Comparison of ENCODE assay signal across 8 cellular contexts in the genomic region with DNA sequence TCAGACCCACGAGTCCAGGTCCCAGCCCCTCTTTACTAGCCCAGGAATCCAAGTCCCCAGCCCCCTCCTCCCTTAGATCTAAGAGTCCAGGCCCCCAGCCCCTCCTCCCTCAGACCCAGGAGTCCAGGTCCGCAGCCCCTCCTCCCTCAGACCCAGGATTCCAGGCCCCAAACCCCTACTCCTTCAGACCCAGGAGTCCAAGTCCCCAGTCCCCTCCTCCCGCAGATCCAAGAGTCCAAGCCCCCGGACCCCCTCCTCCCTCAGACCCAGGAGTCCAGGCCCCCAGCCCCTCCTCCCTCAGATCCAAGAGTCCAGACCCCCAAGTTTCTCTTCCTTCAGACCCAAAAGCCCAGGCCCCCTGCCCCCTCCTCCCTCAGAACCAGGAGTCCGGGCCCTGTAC. TPM values are rescaled to one million over a fixed set of nuclear protein-coding genes. Genes with fewer than 3 reads are reported as not detected.
DNase-seq lines count a peak whose midpoint lies in the region; ATAC-seq and TF ChIP-seq lines count a peak whose summit lies in the region.

No MANE protein-coding gene starts in this region.

- TF ChIP-seq CTCF in CD14-positive monocyte (IDR thresholded peaks at IDR 0.05) (no peak), PC-9 (conservative IDR thresholded peaks at IDR 0.05) (no peak), endothelial cell (IDR thresholded peaks at IDR 0.05; ENCODE audit: unreplicated experiment) (no peak)

- no peak for ATAC-seq in GM19328 (IDR thresholded peaks at IDR 0.05; ENCODE audit: unreplicated experiment)

- peaks cover 10% of the 10 kb centered on the region; the same call in 1 of the 2 replicates for H3K36me3 ChIP-seq in PC-9 (ENCODE audit: low read depth)
- peaks cover 24% of the 10 kb centered on the region for H3K36me3 ChIP-seq in neuron (ENCODE audit: insufficient read depth, low read length)

- H4K20me1 ChIP-seq in PC-9 (ENCODE audit: insufficient read depth), result 0 out of 2 replicates have a peak, but pooled peaks cover 7% of the 10 kb centered on the region

- peak overlapping the region; percentile 78 for H3K4me2 ChIP-seq in PC-9

- intact Hi-C loops in CD14-positive monocyte (cut with micrococcal nuclease), result loop anchor here in 1 of 2 donors (2.0 to 5.0 kb wide), 2 partner anchors 30 to 73 kb away; no protein-coding TSS in a partner anchor
- intact Hi-C loops in PC-9 (cut with micrococcal nuclease; ENCODE audit: unreplicated experiment), result loop anchor here (5.0 to 10.0 kb wide), 3 partner anchors 112 to 337 kb away; partner anchors contain the start of genes CLDND2, ETFB and ZNF613

- H3K79me2 ChIP-seq in PC-9 (ENCODE audit: low read depth), result peaks cover 11% of the 10 kb centered on the region

- peaks cover 5 to 16% (median 10%) of the 10 kb centered on the region in 7 donors for H3K9me3 Mint-ChIP-seq in CD14-positive monocyte
- no peaks in the 10 kb centered on the region for H3K9me3 Mint-ChIP-seq in endothelial cell (ENCODE audit: unreplicated experiment)

- H3K4me3 Mint-ChIP-seq in CD14-positive monocyte, result peak overlapping the region; percentile 89 to 94
- H3K4me3 Mint-ChIP-seq in endothelial cell (ENCODE audit: unreplicated experiment), result peak overlapping the region; percentile 85

- POLR2A ChIA-PET in PC-9 (lab: Charles Lee; ENCODE audit: unreplicated experiment), result interaction anchor here (0.6 to 1.0 kb wide), 2 partner anchors 10 to 16 kb away, joined by 3 to 8 read pairs; no protein-coding TSS in a partner anchor

- H3K27me3 Mint-ChIP-seq in CD14-positive monocyte (ENCODE audit: low read depth in 3 of 3) (peaks cover 39 to 48% (median 45%) of the 10 kb centered on the region in 3 donors), endothelial cell (ENCODE audit: unreplicated experiment) (peaks cover 15% of the 10 kb centered on the region)

- H3K27me3 ChIP-seq in PC-9 (ENCODE audit: insufficient read depth, low read depth), result no peaks in the 10 kb centered on the region
- no peaks in the 10 kb centered on the region for H3K27me3 ChIP-seq in neuron (ENCODE audit: insufficient read depth, low read length)

- H3K36me3 Mint-ChIP-seq in CD14-positive monocyte (peaks cover 39 to 43% of the 10 kb centered on the region in 2 donors), endothelial cell (ENCODE audit: low read depth, unreplicated experiment) (peaks cover 37% of the 10 kb centered on the region)

- H3K4me1 Mint-ChIP-seq in CD14-positive monocyte (peaks cover 37% of the 10 kb centered on the region), endothelial cell (ENCODE audit: unreplicated experiment) (peaks cover 14% of the 10 kb centered on the region)

- H3K9me3 ChIP-seq in PC-9 (ENCODE audit: insufficient read depth, low read depth) (no peaks in the 10 kb centered on the region), neuron (ENCODE audit: low read length) (peaks cover 10% of the 10 kb centered on the region)

- DNase-seq in CD14-positive monocyte (ENCODE audit: low spot score) (no peak), PC-9 (no peak), endothelial cell (ENCODE audit: low spot score) (no peak), NCI-H526 treated with DMSO at 0.1 percent for 48 hours (lab: John Stamatoyannopoulos, UW) (no peak), NCI-H748 (lab: John Stamatoyannopoulos, UW; ENCODE audit: unreplicated experiment) (no peak), NCI-H1417 treated with DMSO at 0.1 percent for 48 hours (lab: John Stamatoyannopoulos, UW) (no peak)

- no TSS peak for BruUV-seq in PC-9 (replicated peaks; lab: Mats Ljungman, UMichigan)

- H2AFZ ChIP-seq in PC-9 (peak overlapping the region; percentile 79), neuron (ENCODE audit: low read depth, low read length) (no peak overlapping the region)

- CTCF ChIA-PET in PC-9 (lab: Charles Lee), result interaction anchor here (0.5 to 0.8 kb wide), 3 partner anchors 17 to 48 kb away, joined by 3 to 4 read pairs (median 3); no protein-coding TSS in a partner anchor

- H3K4me3 ChIP-seq in PC-9, result peak overlapping the region; percentile 70
- peak overlapping the region; percentile 64 for H3K4me3 ChIP-seq in neuron (ENCODE audit: low read length)

- peaks cover 47% of the 10 kb centered on the region for H3F3A ChIP-seq in PC-9 (ENCODE audit: insufficient read depth, low read depth)

- H3K27ac ChIP-seq in PC-9, result peak overlapping the region; percentile 26; the same call in 1 of the 2 replicates

- H3K4me1 ChIP-seq in PC-9 (replicated peaks; ENCODE audit: insufficient read depth), result peaks cover 8% of the 10 kb centered on the region; the same call in 1 of the 2 replicates
- no peaks in the 10 kb centered on the region for H3K4me1 ChIP-seq in neuron (ENCODE audit: insufficient read depth, low read length)

- peak overlapping the region; percentile 93 to 99 (median 96) for H3K27ac Mint-ChIP-seq in CD14-positive monocyte
- H3K27ac Mint-ChIP-seq in endothelial cell (ENCODE audit: unreplicated experiment), result peak overlapping the region; percentile 61

- H3K9me2 ChIP-seq in PC-9 (ENCODE audit: insufficient read depth), result no peaks in the 10 kb centered on the region

RNA-seq across cellular contexts. Expression of gene SPACA6, which starts 11.5 kb away (rescaled TPM):
- 1 to 10 TPM in 1 of 2 donors, under 1 TPM in 1; 0.99 to 2.4 TPM for polyA plus RNA-seq in CD14-positive monocyte
- total RNA-seq in PC-9 (2021) (29.5 and 40.5 TPM in 2 replicates), endothelial cell (ENCODE audit: unreplicated experiment) (12.9 TPM)

RNA-seq across cellular contexts. Expression of gene HAS1, which starts 19.2 kb away (rescaled TPM):
- under 1 TPM in 1 of 2 donors, not detected in 1; 0.24 TPM for polyA plus RNA-seq in CD14-positive monocyte
- not detected in 2 replicates for total RNA-seq in PC-9 (2021)
- not detected for total RNA-seq in endothelial cell (ENCODE audit: unreplicated experiment)

RNA-seq across cellular contexts. Expression of gene FPR1, which starts 47.1 kb away (rescaled TPM):
- polyA plus RNA-seq in CD14-positive monocyte, result 1,000 to 10,000 TPM in 1 of 2 donors, 100 to 1,000 TPM in 1; 991 to 1,265 TPM
- total RNA-seq in PC-9 (2021), result not detected in 2 replicates
- total RNA-seq in endothelial cell (ENCODE audit: unreplicated experiment), result 0.67 TPM

RNA-seq across cellular contexts. Expression of gene FPR2, which starts 56.4 kb away (rescaled TPM):
- polyA plus RNA-seq in CD14-positive monocyte, result 100 to 1,000 TPM in 1 of 2 donors, 10 to 100 TPM in 1; 70.3 to 108 TPM
- total RNA-seq in PC-9 (2021), result not detected in 2 replicates
- total RNA-seq in endothelial cell (ENCODE audit: unreplicated experiment), result 0.74 TPM

RNA-seq across cellular contexts. Expression of gene SIGLEC14, which starts 58.0 kb away (rescaled TPM):
- 100 to 1,000 TPM in 1 of 2 donors, 10 to 100 TPM in 1; 63.5 to 129 TPM for polyA plus RNA-seq in CD14-positive monocyte
- total RNA-seq in PC-9 (2021) (not detected in 2 replicates), endothelial cell (ENCODE audit: unreplicated experiment) (0.21 TPM)
